Comparison of ENCODE assay signal across 30 cellular contexts in the genomic region with DNA sequence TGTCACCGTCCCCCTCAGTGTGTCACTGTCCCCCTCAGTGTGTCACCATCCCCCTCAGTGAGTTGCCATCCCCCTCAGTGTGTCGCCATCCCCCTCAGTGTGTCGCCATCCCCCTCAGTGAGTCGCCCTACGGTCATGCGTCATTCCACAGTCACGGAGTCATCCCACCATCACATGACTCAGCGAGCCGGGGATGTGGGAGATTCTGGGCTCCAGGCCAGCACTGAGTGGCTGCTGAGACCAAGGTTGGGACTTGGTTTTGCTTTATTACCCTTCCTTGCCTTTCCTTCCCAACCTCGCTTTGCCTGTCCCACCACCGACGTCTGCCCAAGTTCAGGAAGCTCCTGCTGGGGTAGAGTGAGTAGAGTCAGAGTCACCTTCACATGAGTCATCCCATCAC.
A peak's percentile ranks its signal among the peaks of the same experiment; 100 is the strongest.
DNase-seq lines count a peak whose midpoint lies in the region; ATAC-seq and TF ChIP-seq lines count a peak whose summit lies in the region.
"Had no signal": no experiment of that assay in that cellular context is flagged by ENCODE, and none has a peak within 500 bp of the region (broad histone marks: within the 10 kb centered on the region; RNA-seq: fewer than 3 reads in every experiment).

No MANE protein-coding gene starts in this region.

- no peaks in the 10 kb centered on the region for H3K4me1 ChIP-seq in MM.1S (ENCODE audit: low read length)
- H3K4me1 ChIP-seq: esophagus squamous epithelium, gastrocnemius medialis, upper lobe of left lung had no signal

- H4K20me1 ChIP-seq in MM.1S (ENCODE audit: insufficient read depth, low read length): no peaks in the 10 kb centered on the region

- H3K36me3 ChIP-seq in MM.1S (replicated peaks; ENCODE audit: insufficient read depth, low read length): no peaks in the 10 kb centered on the region
- H3K36me3 ChIP-seq: esophagus squamous epithelium, gastrocnemius medialis, upper lobe of left lung had no signal

- H3K9ac ChIP-seq in MM.1S (ENCODE audit: low read length): no peak overlapping the region

- H3K4me1 Mint-ChIP-seq in neural crest cell: no peaks in the 10 kb centered on the region
- H3K4me1 Mint-ChIP-seq: activated CD4-positive, alpha-beta memory T cell treated with anti-CD3 and anti-CD28 coated beads, Interleukin-2, amount 10 ng/mL, durations not matched to agents 7 days and 5 days; GM23338; stimulated activated naive B cell treated with anti-CD40 and anti-IgM and Interleukin-4, amounts not matched to agents 10 μg/mL and 1 μg/mL and 100 μg/mL, for 72 hours had no signal

- no peaks in the 10 kb centered on the region for H3K27me3 Mint-ChIP-seq in neural crest cell (ENCODE audit: low read depth)
- H3K27me3 Mint-ChIP-seq: activated CD4-positive, alpha-beta memory T cell treated with anti-CD3 and anti-CD28 coated beads, Interleukin-2, amount 10 ng/mL, durations not matched to agents 7 days and 5 days; effector memory CD8-positive, alpha-beta T cell; stimulated activated naive B cell treated with anti-CD40 and anti-IgM and Interleukin-4, amounts not matched to agents 10 μg/mL and 1 μg/mL and 100 μg/mL, for 72 hours had no signal

- H3K9me3 Mint-ChIP-seq in neural crest cell: peaks cover 2% of the 10 kb centered on the region

- H2AFZ ChIP-seq in MM.1S (ENCODE audit: low read length): no peak overlapping the region
- H2AFZ ChIP-seq: GM23338, hepatocyte had no signal

- no peaks in the 10 kb centered on the region for H3K27me3 ChIP-seq in MM.1S (replicated peaks; ENCODE audit: insufficient read depth, low read length)
- H3K27me3 ChIP-seq: gastrocnemius medialis, hepatocyte, upper lobe of left lung had no signal

- TF ChIP-seq CTCF in neural crest cell (conservative IDR thresholded peaks at IDR 0.05) (no peak), MM.1S (IDR thresholded peaks at IDR 0.05; ENCODE audit: low read length) (no peak)

- H3K27ac ChIP-seq in MM.1S (ENCODE audit: low read length): no peak overlapping the region
- H3K27ac ChIP-seq: C4-2B, esophagus squamous epithelium, gastrocnemius medialis, hepatocyte, SK-N-MC, upper lobe of left lung had no signal

- no peaks in the 10 kb centered on the region for H3K79me2 ChIP-seq in MM.1S (ENCODE audit: low read length)
- H3K79me2 ChIP-seq: hepatocyte had no signal

- H3K4me2 ChIP-seq in MM.1S (ENCODE audit: low read depth, low read length): no peak overlapping the region
- H3K4me2 ChIP-seq: GM23338, hepatocyte had no signal

- no peaks in the 10 kb centered on the region for H3K9me3 ChIP-seq in MM.1S (replicated peaks; ENCODE audit: insufficient read depth, low read length)
- H3K9me3 ChIP-seq: esophagus squamous epithelium, gastrocnemius medialis had no signal

- H3K36me3 Mint-ChIP-seq in neural crest cell (ENCODE audit: low read depth): peaks cover 4% of the 10 kb centered on the region

- H3K4me3 ChIP-seq in MM.1S (ENCODE audit: low read length): no peak overlapping the region
- H3K4me3 ChIP-seq: esophagus squamous epithelium, gastrocnemius medialis, GM23338, hepatocyte, SK-N-MC, upper lobe of left lung had no signal

- no peak overlapping the region for H3K4me3 Mint-ChIP-seq in neural crest cell
- H3K4me3 Mint-ChIP-seq: activated CD4-positive, alpha-beta memory T cell treated with anti-CD3 and anti-CD28 coated beads, Interleukin-2, amount 10 ng/mL, durations not matched to agents 7 days and 5 days; effector memory CD8-positive, alpha-beta T cell; GM23338; stimulated activated naive B cell treated with anti-CD40 and anti-IgM and Interleukin-4, amounts not matched to agents 10 μg/mL and 1 μg/mL and 100 μg/mL, for 72 hours; T-helper 1 cell treated with Interleukin-12 subunit alpha and Interleukin-12 subunit beta and Interleukin-4 antibody, amounts not matched to agents 30 μg/mL and 1 μg/mL, for 36 hours had no signal

- ATAC-seq in GM21526 (IDR thresholded peaks at IDR 0.05; ENCODE audit: low FRiP score, unreplicated experiment): no peak
- ATAC-seq: effector memory CD8-positive, alpha-beta T cell; gastrocnemius medialis; GM23338; left colon; right cardiac atrium; stimulated activated naive B cell treated with anti-CD40 and anti-IgM and Interleukin-4, amounts not matched to agents 10 μg/mL and 1 μg/mL and 100 μg/mL, for 72 hours had no signal

- DNase-seq in Daoy (ENCODE audit: low read depth) (peak; percentile 81), LHCN-M2 (ENCODE audit: low read depth) (peak; percentile 0), astrocyte of the hippocampus (ENCODE audit: low read depth, low spot score) (peak; percentile 75), neural crest cell (ENCODE audit: low read depth, low spot score) (no peak), NCI-H146 treated with DMSO at 0.1 percent for 48 hours (lab: John Stamatoyannopoulos, UW; ENCODE audit: unreplicated experiment) (no peak), MM.1S (no peak)
- DNase-seq: activated CD4-positive, alpha-beta memory T cell treated with anti-CD3 and anti-CD28 coated beads, Interleukin-2, amount 10 ng/mL, durations not matched to agents 7 days and 5 days; activated CD4-positive, CD25-positive, alpha-beta regulatory T cell treated with anti-CD3 and anti-CD28 coated beads, Interleukin-2, amount 50 U/mL, for 72 hours; cortex of kidney; effector memory CD8-positive, alpha-beta T cell; esophagus squamous epithelium; gastrocnemius medialis; IMR-90; left colon; mammary epithelial cell; NCI-H1105; NCI-H1930; NCI-H345; NCI-H774; right cardiac atrium; stimulated activated CD4-positive, alpha-beta T cell treated with anti-CD3 and anti-CD28 coated beads, Interleukin-12 subunit alpha, Interleukin-12 subunit beta, amount 100 ng/mL, for 4 hours; stimulated activated CD4-positive, alpha-beta T cell treated with anti-CD3 and anti-CD28 coated beads, Interleukin-4, amount 100 ng/mL, for 4 hours; stimulated activated naive B cell treated with anti-CD40 and anti-IgM and Interleukin-4, amounts not matched to agents 10 μg/mL and 1 μg/mL and 100 μg/mL, for 72 hours; upper lobe of left lung had no signal

- H3K27ac Mint-ChIP-seq in neural crest cell (ENCODE audit: unreplicated experiment): peak overlapping the region; percentile 96
- H3K27ac Mint-ChIP-seq: activated CD4-positive, alpha-beta memory T cell treated with anti-CD3 and anti-CD28 coated beads, Interleukin-2, amount 10 ng/mL, durations not matched to agents 7 days and 5 days; effector memory CD8-positive, alpha-beta T cell; GM23338; stimulated activated naive B cell treated with anti-CD40 and anti-IgM and Interleukin-4, amounts not matched to agents 10 μg/mL and 1 μg/mL and 100 μg/mL, for 72 hours; T-helper 1 cell treated with Interleukin-12 subunit alpha and Interleukin-12 subunit beta and Interleukin-4 antibody, amounts not matched to agents 30 μg/mL and 1 μg/mL, for 36 hours had no signal

- no peaks in the 10 kb centered on the region for H3K9me2 ChIP-seq in MM.1S (replicated peaks; ENCODE audit: insufficient read depth, low read length)

- no peaks in the 10 kb centered on the region for H3F3A ChIP-seq in MM.1S (ENCODE audit: insufficient read depth, low read length)

Comparison
In these comparisons a context has a peak if more than half of its experiments do, and no peak if none do; other contexts are left out.
1. DNase-seq: peak in Daoy (single experiment), LHCN-M2 (single experiment) and astrocyte of the hippocampus (single experiment); none in neural crest cell (single experiment), NCI-H146 treated with DMSO at 0.1 percent for 48 hours (single experiment) and MM.1S (single experiment).